In genomic region chr20:35698298-35699126, GRCh38 we compare ENCODE assay signal across 8 cellular contexts. TPM values are rescaled to one million over a fixed set of nuclear protein-coding genes. Genes with fewer than 3 reads are reported as not detected.
DNase-seq lines count a peak whose midpoint lies in the region; ATAC-seq, FAIRE-seq and TF ChIP-seq lines count a peak whose summit lies in the region.

No MANE protein-coding gene starts in this region.

- H4K20me1 ChIP-seq in astrocyte (ENCODE audit: insufficient read depth, low read length), result peaks cover 40% of the 10 kb centered on the region

- intact Hi-C loops in spleen (cut with DNase I; ENCODE audit: low total_unique reads), result no loop called here

- DNase-seq in Caki2 (ENCODE audit: low read depth) (peak; percentile 18), M059J (ENCODE audit: low read depth) (peak; percentile 40), astrocyte (ENCODE audit: low read depth) (no peak), spleen (no peak), midbrain (lab: John Stamatoyannopoulos, UW) (no peak)

- TF ChIP-seq POLR2A in spleen (IDR thresholded peaks at IDR 0.05), result no peak

- TF ChIP-seq CTCF in astrocyte (IDR thresholded peaks at IDR 0.05; ENCODE audit: insufficient read depth, low read depth, low read length), result no peak
- peak in 1 of 11 experiments; percentile 3 for TF ChIP-seq CTCF in spleen (IDR thresholded peaks at IDR 0.05 in 8 of 11, conservative IDR thresholded peaks at IDR 0.05 in 3 of 11)

- ATAC-seq in GM21447 (IDR thresholded peaks at IDR 0.05; ENCODE audit: unreplicated experiment), result peak; percentile 22
- no peak for ATAC-seq in HG03457 (IDR thresholded peaks at IDR 0.05; ENCODE audit: unreplicated experiment)

- H3K36me3 ChIP-seq in astrocyte (ENCODE audit: insufficient read depth, low read length) (peaks cover 19% of the 10 kb centered on the region), iPS-18a (ENCODE audit: control insufficient read depth, low read depth, low read length) (peaks cover 14% of the 10 kb centered on the region), spleen (peaks cover 0 to 67% (median 43%) of the 10 kb centered on the region in 6 donors)

- H3K9me3 ChIP-seq in astrocyte (ENCODE audit: insufficient read depth, low read depth, low read length) (no peaks in the 10 kb centered on the region), iPS-18a (ENCODE audit: control insufficient read depth, low read depth, low read length) (no peaks in the 10 kb centered on the region), spleen (no peaks in the 10 kb centered on the region)

- H3K27me3 ChIP-seq in astrocyte (ENCODE audit: insufficient read depth, low read length) (no peaks in the 10 kb centered on the region), iPS-18a (ENCODE audit: control insufficient read depth, insufficient read depth, low read length) (no peaks in the 10 kb centered on the region), spleen (replicated peaks in 1 of 7) (no peaks in the 10 kb centered on the region)

- H3K4me3 ChIP-seq in astrocyte (ENCODE audit: insufficient read depth, low read depth, low read length) (peak overlapping the region; percentile 97), iPS-18a (ENCODE audit: low read length) (peak overlapping the region; percentile 80), spleen (peak overlapping the region; percentile 74 to 97 (median 94))

- H3K4me1 Mint-ChIP-seq in astrocyte (ENCODE audit: low read depth, unreplicated experiment), result peaks cover 24% of the 10 kb centered on the region

- H3K9ac ChIP-seq in astrocyte (ENCODE audit: low read length) (peak overlapping the region; percentile 97), iPS-18a (ENCODE audit: low read length) (peak overlapping the region; percentile 86)

- peak overlapping the region; percentile 70 for H3K27ac Mint-ChIP-seq in astrocyte (ENCODE audit: unreplicated experiment)

- 7 to 11% (median 9%) methylated on average over 36 to 37 of the region's 37 CpGs for WGBS in spleen, 5 donors

- peak overlapping the region; percentile 94 for H3K27ac ChIP-seq in astrocyte (ENCODE audit: low read depth, low read length)
- H3K27ac ChIP-seq in iPS-18a (ENCODE audit: low read length), result no peak overlapping the region
- peak overlapping the region; percentile 89 to 95 (median 92) for H3K27ac ChIP-seq in spleen

- peaks cover 55% of the 10 kb centered on the region for H3K79me2 ChIP-seq in astrocyte (ENCODE audit: insufficient read depth, low read length)

- no peaks in the 10 kb centered on the region for H3K9me3 Mint-ChIP-seq in astrocyte (ENCODE audit: unreplicated experiment)

- H2AFZ ChIP-seq in astrocyte (ENCODE audit: low read depth, low read length), result peak overlapping the region; percentile 75

- H3K27me3 Mint-ChIP-seq in astrocyte (ENCODE audit: low read depth, unreplicated experiment), result no peaks in the 10 kb centered on the region

- H3K4me2 ChIP-seq in astrocyte (ENCODE audit: low read length), result peak overlapping the region; percentile 100

- H3K4me1 ChIP-seq in astrocyte (ENCODE audit: insufficient read depth, low read length), result peaks cover 19% of the 10 kb centered on the region
- no peaks in the 10 kb centered on the region for H3K4me1 ChIP-seq in iPS-18a (ENCODE audit: control insufficient read depth, low read depth, low read length)
- H3K4me1 ChIP-seq in spleen, result peaks cover 12 to 68% (median 37%) of the 10 kb centered on the region in 6 donors

- H3K4me3 Mint-ChIP-seq in astrocyte (ENCODE audit: unreplicated experiment), result peak overlapping the region; percentile 96

- in situ Hi-C loops in Caki2 (cut with HindIII; ENCODE audit: low pct_unique_long_range_greater_than_20kb, low sequenced_read_pairs), result no loop called here

- FAIRE-seq in astrocyte (lab: Jason Lieb, UNC), result no peak

- peaks cover 23% of the 10 kb centered on the region for H3K36me3 Mint-ChIP-seq in astrocyte (ENCODE audit: low read depth, unreplicated experiment)

RNA-seq across cellular contexts. Expression of gene NFS1, which starts 0.6 kb away (rescaled TPM):
- 130 and 148 TPM in 2 replicates for total RNA-seq in Caki2 (2014; rRNA removed; shearing (Covaris generic); ENCODE audit: low replicate concordance)
- 31.0 and 69.7 TPM in 2 replicates for total RNA-seq in M059J (2014; rRNA removed; shearing (Covaris generic))
- total RNA-seq in astrocyte (30.3 and 33.0 TPM in 2 replicates), spleen (10 to 100 TPM; 22.8 to 40.8 (median 25.6) TPM)
- polyA plus RNA-seq in spleen, result 10 to 100 TPM; 21.3 to 33.8 (median 29.7) TPM

RNA-seq across cellular contexts. Expression of gene ROMO1, which starts 0.7 kb away (rescaled TPM):
- 280 and 455 TPM in 2 replicates for total RNA-seq in Caki2 (2014; rRNA removed; shearing (Covaris generic); ENCODE audit: low replicate concordance)
- total RNA-seq in M059J (2014; rRNA removed; shearing (Covaris generic)), result 667 and 778 TPM in 2 replicates
- total RNA-seq in astrocyte (185 and 201 TPM in 2 replicates), spleen (100 to 1,000 TPM in 3 of 7 donors, 10 to 100 TPM in 4; 66.2 to 166 (median 75.7) TPM)
- polyA plus RNA-seq in spleen, result 100 to 1,000 TPM; 333 to 372 (median 354) TPM

RNA-seq across cellular contexts. Expression of gene CPNE1, which starts 33.8 kb away (rescaled TPM):
- 265 and 314 TPM in 2 replicates for total RNA-seq in Caki2 (2014; rRNA removed; shearing (Covaris generic); ENCODE audit: low replicate concordance)
- total RNA-seq in M059J (2014; rRNA removed; shearing (Covaris generic)), result 176 and 262 TPM in 2 replicates
- total RNA-seq in astrocyte (194 and 200 TPM in 2 replicates), spleen (100 to 1,000 TPM in 6 of 7 donors, 10 to 100 TPM in 1; 93.9 to 247 (median 234) TPM)
- polyA plus RNA-seq in spleen, result 100 to 1,000 TPM; 183 to 215 (median 203) TPM

RNA-seq across cellular contexts. Expression of gene RBM12, which starts 33.8 kb away (rescaled TPM):
- total RNA-seq in Caki2 (2014; rRNA removed; shearing (Covaris generic); ENCODE audit: low replicate concordance), result 52.0 and 59.2 TPM in 2 replicates
- total RNA-seq in M059J (2014; rRNA removed; shearing (Covaris generic)), result 37.7 and 52.3 TPM in 2 replicates
- total RNA-seq in astrocyte (78.1 and 88.4 TPM in 2 replicates), spleen (100 to 1,000 TPM in 1 of 7 donors, 10 to 100 TPM in 6; 44.6 to 100 (median 89.1) TPM)
- polyA plus RNA-seq in spleen, result 10 to 100 TPM; 10.6 to 17.9 (median 14.4) TPM

RNA-seq across cellular contexts. Expression of gene RBM39, which starts 43.5 kb away (rescaled TPM):
- total RNA-seq in Caki2 (2014; rRNA removed; shearing (Covaris generic); ENCODE audit: low replicate concordance), result 129 and 143 TPM in 2 replicates
- 139 and 201 TPM in 2 replicates for total RNA-seq in M059J (2014; rRNA removed; shearing (Covaris generic))
- total RNA-seq in astrocyte, result 204 and 208 TPM in 2 replicates
- total RNA-seq in spleen, result 100 to 1,000 TPM; 386 to 649 (median 405) TPM
- 100 to 1,000 TPM; 287 to 638 (median 423) TPM for polyA plus RNA-seq in spleen

Comparison
In these comparisons a context has a peak if more than half of its experiments do, and no peak if none do; other contexts are left out.
1. DNase-seq: peak in Caki2 (single experiment) and M059J (single experiment); none in astrocyte (single experiment), spleen (single experiment) and midbrain (single experiment).
2. Peak in every context shown above with its lines, with median percentiles within 50 percentile points of each other: H3K4me3 ChIP-seq.